Comparison of ENCODE assay signal across 10 cellular contexts in genomic region chr1:61254629-61255323, GRCh38.
DNase-seq lines count a peak whose midpoint lies in the region; ATAC-seq and TF ChIP-seq lines count a peak whose summit lies in the region.
"Had no signal": no experiment of that assay in that cellular context is flagged by ENCODE, and none has a peak within 500 bp of the region (broad histone marks: within the 10 kb centered on the region; RNA-seq: fewer than 3 reads in every experiment).

No MANE protein-coding gene starts in this region.

- peak; percentile 2 for DNase-seq in ELR (ENCODE audit: low read depth)
- peak; percentile 14 for DNase-seq in SW480 (ENCODE audit: low spot score)
- peak; percentile 81 for DNase-seq in fibroblast of the aortic adventitia (ENCODE audit: low read depth)
- DNase-seq in retinal pigment epithelial cell (ENCODE audit: low read depth), result no peak
- DNase-seq in activated CD8-positive, alpha-beta memory T cell treated with anti-CD3 and anti-CD28 coated beads, Interleukin-2, amount 50 U/mL, for 4 hours, result no peak
- DNase-seq: activated naive CD8-positive, alpha-beta T cell treated with anti-CD3 and anti-CD28 coated beads, Interleukin-2, amount 10 ng/mL, durations not matched to agents 7 days and 5 days had no signal

- H3K4me3 ChIP-seq in fibroblast of the aortic adventitia (ENCODE audit: low read depth, low read length) (peak overlapping the region; percentile 60), retinal pigment epithelial cell (ENCODE audit: low read length) (peak overlapping the region; percentile 16)

- no peak for ATAC-seq in GM19397 (IDR thresholded peaks at IDR 0.05; ENCODE audit: unreplicated experiment)
- ATAC-seq in GM19395 (IDR thresholded peaks at IDR 0.05; ENCODE audit: unreplicated experiment), result no peak
- ATAC-seq in HG02852 (IDR thresholded peaks at IDR 0.05; ENCODE audit: unreplicated experiment), result no peak
- ATAC-seq: stimulated activated memory B cell treated with anti-CD40 and anti-IgM and Interleukin-4, amounts not matched to agents 10 μg/mL and 1 μg/mL and 100 μg/mL, for 72 hours had no signal

- TF ChIP-seq CTCF in fibroblast of the aortic adventitia (IDR thresholded peaks at IDR 0.05; ENCODE audit: insufficient read depth, low read length) (no peak), retinal pigment epithelial cell (conservative IDR thresholded peaks at IDR 0.05; ENCODE audit: low read depth, low read length) (no peak)

Comparison
In these comparisons a context has a peak if more than half of its experiments do, and no peak if none do; other contexts are left out.
1. DNase-seq: peak in ELR (single experiment), SW480 (single experiment) and fibroblast of the aortic adventitia (single experiment); none in retinal pigment epithelial cell (single experiment) and activated CD8-positive, alpha-beta memory T cell treated with anti-CD3 and anti-CD28 coated beads, Interleukin-2, amount 50 U/mL, for 4 hours (single experiment).